Comparison of ENCODE assay signal across 1 cellular context in genomic region chr5:125719681-125720676, GRCh38.
A peak's percentile ranks its signal among the peaks of the same experiment; 100 is the strongest.
TF ChIP-seq lines count a peak whose summit lies in the region.

No MANE protein-coding gene starts in this region.

TF ChIP-seq in HepG2, 621 proteins besides CTCF, POLR2A, EP300 and RAD21 (continued from another document and continues in another):
- TF ChIP-seq, protein P1, sequence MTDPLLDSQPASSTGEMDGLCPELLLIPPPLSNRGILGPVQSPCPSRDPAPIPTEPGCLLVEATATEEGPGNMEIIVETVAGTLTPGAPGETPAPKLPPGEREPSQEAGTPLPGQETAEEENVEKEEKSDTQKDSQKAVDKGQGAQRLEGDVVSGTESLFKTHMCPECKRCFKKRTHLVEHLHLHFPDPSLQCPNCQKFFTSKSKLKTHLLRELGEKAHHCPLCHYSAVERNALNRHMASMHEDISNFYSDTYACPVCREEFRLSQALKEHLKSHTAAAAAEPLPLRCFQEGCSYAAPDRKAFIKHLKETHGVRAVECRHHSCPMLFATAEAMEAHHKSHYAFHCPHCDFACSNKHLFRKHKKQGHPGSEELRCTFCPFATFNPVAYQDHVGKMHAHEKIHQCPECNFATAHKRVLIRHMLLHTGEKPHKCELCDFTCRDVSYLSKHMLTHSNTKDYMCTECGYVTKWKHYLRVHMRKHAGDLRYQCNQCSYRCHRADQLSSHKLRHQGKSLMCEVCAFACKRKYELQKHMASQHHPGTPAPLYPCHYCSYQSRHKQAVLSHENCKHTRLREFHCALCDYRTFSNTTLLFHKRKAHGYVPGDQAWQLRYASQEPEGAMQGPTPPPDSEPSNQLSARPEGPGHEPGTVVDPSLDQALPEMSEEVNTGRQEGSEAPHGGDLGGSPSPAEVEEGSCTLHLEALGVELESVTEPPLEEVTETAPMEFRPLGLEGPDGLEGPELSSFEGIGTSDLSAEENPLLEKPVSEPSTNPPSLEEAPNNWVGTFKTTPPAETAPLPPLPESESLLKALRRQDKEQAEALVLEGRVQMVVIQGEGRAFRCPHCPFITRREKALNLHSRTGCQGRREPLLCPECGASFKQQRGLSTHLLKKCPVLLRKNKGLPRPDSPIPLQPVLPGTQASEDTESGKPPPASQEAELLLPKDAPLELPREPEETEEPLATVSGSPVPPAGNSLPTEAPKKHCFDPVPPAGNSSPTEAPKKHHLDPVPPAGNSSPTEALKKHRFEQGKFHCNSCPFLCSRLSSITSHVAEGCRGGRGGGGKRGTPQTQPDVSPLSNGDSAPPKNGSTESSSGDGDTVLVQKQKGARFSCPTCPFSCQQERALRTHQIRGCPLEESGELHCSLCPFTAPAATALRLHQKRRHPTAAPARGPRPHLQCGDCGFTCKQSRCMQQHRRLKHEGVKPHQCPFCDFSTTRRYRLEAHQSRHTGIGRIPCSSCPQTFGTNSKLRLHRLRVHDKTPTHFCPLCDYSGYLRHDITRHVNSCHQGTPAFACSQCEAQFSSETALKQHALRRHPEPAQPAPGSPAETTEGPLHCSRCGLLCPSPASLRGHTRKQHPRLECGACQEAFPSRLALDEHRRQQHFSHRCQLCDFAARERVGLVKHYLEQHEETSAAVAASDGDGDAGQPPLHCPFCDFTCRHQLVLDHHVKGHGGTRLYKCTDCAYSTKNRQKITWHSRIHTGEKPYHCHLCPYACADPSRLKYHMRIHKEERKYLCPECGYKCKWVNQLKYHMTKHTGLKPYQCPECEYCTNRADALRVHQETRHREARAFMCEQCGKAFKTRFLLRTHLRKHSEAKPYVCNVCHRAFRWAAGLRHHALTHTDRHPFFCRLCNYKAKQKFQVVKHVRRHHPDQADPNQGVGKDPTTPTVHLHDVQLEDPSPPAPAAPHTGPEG (CRISPR knock-in tag; IDR thresholded peaks at IDR 0.05), result no peak
- TF ChIP-seq ZFP91 (CRISPR knock-in tag; IDR thresholded peaks at IDR 0.05; ENCODE audit: borderline replicate concordance) (no peak), ZNF75D (CRISPR knock-in tag; IDR thresholded peaks at IDR 0.05; ENCODE audit: borderline replicate concordance) (no peak), ZNF788 (CRISPR knock-in tag; IDR thresholded peaks at IDR 0.05; ENCODE audit: borderline replicate concordance) (no peak), TEAD2 (CRISPR knock-in tag; IDR thresholded peaks at IDR 0.05) (no peak), ZNF138 (CRISPR knock-in tag; IDR thresholded peaks at IDR 0.05; ENCODE audit: low read depth) (no peak), CHCHD3 (CRISPR knock-in tag; IDR thresholded peaks at IDR 0.05) (no peak), NR2F1 (CRISPR knock-in tag; IDR thresholded peaks at IDR 0.05) (peak in 1 of 2 experiments; percentile 60; a peak in 2 of 4 replicates), ESRRA (CRISPR knock-in tag; IDR thresholded peaks at IDR 0.05; ENCODE audit: low read depth) (peak; percentile 62; the same call in 1 of the 2 replicates), THAP11 (CRISPR knock-in tag; IDR thresholded peaks at IDR 0.05) (no peak), MAFK (conservative IDR thresholded peaks at IDR 0.05 in 1 of 2, IDR thresholded peaks at IDR 0.05 in 1 of 2; ENCODE audit: low read length in 2 of 2) (no peak), CBX1 (IDR thresholded peaks at IDR 0.05; ENCODE audit: low read depth) (no peak), ZFY (CRISPR knock-in tag; IDR thresholded peaks at IDR 0.05) (peak; percentile 32; the same call in 1 of the 2 replicates), NFKBIZ (CRISPR knock-in tag; IDR thresholded peaks at IDR 0.05) (no peak), ZNF17 (CRISPR knock-in tag; IDR thresholded peaks at IDR 0.05) (no peak), ZNF180 (CRISPR knock-in tag; IDR thresholded peaks at IDR 0.05; ENCODE audit: borderline replicate concordance, low read depth) (no peak), ZNF543 (CRISPR knock-in tag; IDR thresholded peaks at IDR 0.05) (no peak), ASH2L (IDR thresholded peaks at IDR 0.05; ENCODE audit: insufficient read length, low read depth, low read length) (peak; percentile 57), ETV5 (CRISPR knock-in tag; IDR thresholded peaks at IDR 0.05; ENCODE audit: borderline replicate concordance) (no peak), ZNF253 (CRISPR knock-in tag; IDR thresholded peaks at IDR 0.05; ENCODE audit: borderline replicate concordance) (no peak), MTERF4 (CRISPR knock-in tag; IDR thresholded peaks at IDR 0.05) (no peak), REL (CRISPR knock-in tag; conservative IDR thresholded peaks at IDR 0.05) (no peak), ZNF503 (CRISPR knock-in tag; IDR thresholded peaks at IDR 0.05) (peak; percentile 77), ZKSCAN1 (IDR thresholded peaks at IDR 0.05; ENCODE audit: low read length) (no peak), MIER3 (CRISPR knock-in tag; IDR thresholded peaks at IDR 0.05; ENCODE audit: borderline replicate concordance) (peak; percentile 60; the same call in 1 of the 2 replicates), POLR2AphosphoS2 (IDR thresholded peaks at IDR 0.05; ENCODE audit: low read depth, low read length) (no peak), KLF12 (CRISPR knock-in tag; IDR thresholded peaks at IDR 0.05; ENCODE audit: borderline replicate concordance) (no peak), SAP130 (CRISPR knock-in tag; IDR thresholded peaks at IDR 0.05; ENCODE audit: low read depth) (peak; percentile 62), ZBTB7B (CRISPR knock-in tag; IDR thresholded peaks at IDR 0.05) (peak; percentile 24; the same call in 1 of the 2 replicates), ZNF710 (CRISPR knock-in tag; IDR thresholded peaks at IDR 0.05; ENCODE audit: borderline replicate concordance) (peak; percentile 60; the same call in 1 of the 2 replicates), U2AF1 (optimal IDR thresholded peaks at IDR 0.05; ENCODE audit: low read depth, low read length) (no peak), IKZF1 (IDR thresholded peaks at IDR 0.05) (no peak), DPF2 (CRISPR knock-in tag; IDR thresholded peaks at IDR 0.05; ENCODE audit: borderline replicate concordance, low read depth) (no peak), MZF1 (CRISPR knock-in tag; IDR thresholded peaks at IDR 0.05; ENCODE audit: borderline replicate concordance) (no peak), SMAD3 (CRISPR knock-in tag; IDR thresholded peaks at IDR 0.05) (peak; percentile 60; the same call in 1 of the 2 replicates), ZNF703 (CRISPR knock-in tag; IDR thresholded peaks at IDR 0.05; ENCODE audit: borderline replicate concordance) (no peak), ETV6 (CRISPR knock-in tag; conservative IDR thresholded peaks at IDR 0.05) (no peak), FOSL2 (CRISPR knock-in tag; IDR thresholded peaks at IDR 0.05) (no peak), LCORL (IDR thresholded peaks at IDR 0.05) (no peak), LCORL (CRISPR knock-in tag; IDR thresholded peaks at IDR 0.05) (no peak)
- TF ChIP-seq, protein P2, sequence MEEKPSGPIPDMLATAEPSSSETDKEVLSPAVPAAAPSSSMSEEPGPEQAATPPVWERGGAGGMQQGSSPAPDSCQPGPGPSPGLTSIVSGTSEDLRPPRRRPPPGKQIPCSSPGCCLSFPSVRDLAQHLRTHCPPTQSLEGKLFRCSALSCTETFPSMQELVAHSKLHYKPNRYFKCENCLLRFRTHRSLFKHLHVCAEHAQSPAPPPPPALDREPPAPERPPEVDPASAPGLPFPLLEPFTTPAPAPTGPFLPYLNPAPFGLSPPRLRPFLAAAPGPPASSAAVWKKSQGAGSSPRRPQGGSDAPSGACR (CRISPR knock-in tag; IDR thresholded peaks at IDR 0.05), result no peak
- TF ChIP-seq, protein P3, sequence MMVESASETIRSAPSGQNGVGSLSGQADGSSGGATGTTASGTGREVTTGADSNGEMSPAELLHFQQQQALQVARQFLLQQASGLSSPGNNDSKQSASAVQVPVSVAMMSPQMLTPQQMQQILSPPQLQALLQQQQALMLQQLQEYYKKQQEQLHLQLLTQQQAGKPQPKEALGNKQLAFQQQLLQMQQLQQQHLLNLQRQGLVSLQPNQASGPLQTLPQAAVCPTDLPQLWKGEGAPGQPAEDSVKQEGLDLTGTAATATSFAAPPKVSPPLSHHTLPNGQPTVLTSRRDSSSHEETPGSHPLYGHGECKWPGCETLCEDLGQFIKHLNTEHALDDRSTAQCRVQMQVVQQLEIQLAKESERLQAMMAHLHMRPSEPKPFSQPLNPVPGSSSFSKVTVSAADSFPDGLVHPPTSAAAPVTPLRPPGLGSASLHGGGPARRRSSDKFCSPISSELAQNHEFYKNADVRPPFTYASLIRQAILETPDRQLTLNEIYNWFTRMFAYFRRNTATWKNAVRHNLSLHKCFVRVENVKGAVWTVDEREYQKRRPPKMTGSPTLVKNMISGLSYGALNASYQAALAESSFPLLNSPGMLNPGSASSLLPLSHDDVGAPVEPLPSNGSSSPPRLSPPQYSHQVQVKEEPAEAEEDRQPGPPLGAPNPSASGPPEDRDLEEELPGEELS (CRISPR knock-in tag; IDR thresholded peaks at IDR 0.05), result peak; percentile 89
